Comparison of ENCODE assay signal across 16 cellular contexts in the genomic region with DNA sequence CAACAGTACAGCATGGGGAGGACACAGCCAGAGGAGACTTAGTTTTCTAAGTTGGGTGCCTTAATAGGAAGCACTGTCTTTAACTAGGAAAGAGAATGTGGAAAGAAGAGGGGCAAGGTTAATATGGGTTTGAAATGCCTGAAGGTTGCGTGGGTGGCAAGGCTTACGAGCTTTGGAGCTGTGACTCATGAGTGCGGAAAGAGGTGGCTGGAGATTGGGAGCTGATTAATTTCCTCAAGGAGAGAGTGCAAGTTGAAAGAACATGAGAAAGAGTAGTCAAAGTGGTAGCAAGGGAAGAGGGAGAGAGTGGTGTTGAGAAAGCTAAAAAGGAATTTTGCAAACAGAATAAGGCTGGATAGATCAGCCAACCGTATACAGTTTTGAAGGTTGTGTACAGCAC.
DNase-seq lines count a peak whose midpoint lies in the region; ATAC-seq and TF ChIP-seq lines count a peak whose summit lies in the region.
"Had no signal": no experiment of that assay in that cellular context is flagged by ENCODE, and none has a peak within 500 bp of the region (broad histone marks: within the 10 kb centered on the region; RNA-seq: fewer than 3 reads in every experiment).

No MANE protein-coding gene starts in this region.

- H3K14ac ChIP-seq in IMR-90 (replicated peaks; ENCODE audit: low read depth, low read length) = peak overlapping the region; percentile 67; the same call in 1 of the 2 replicates

- TF ChIP-seq CTCF in IMR-90 (conservative IDR thresholded peaks at IDR 0.05; ENCODE audit: low read depth, low read length) (no peak), choroid plexus epithelial cell (conservative IDR thresholded peaks at IDR 0.05; ENCODE audit: low read depth, low read length) (no peak), body of pancreas (IDR thresholded peaks at IDR 0.05) (no peak)

- intact Hi-C loops in IMR-90 (cut with micrococcal nuclease) = no loop called here
- intact Hi-C loops in body of pancreas (cut with DNase I) = no loop called here

- 0 out of 2 replicates have a peak, but pooled peaks have one; percentile 7 for TF ChIP-seq RAD21 in IMR-90 (IDR thresholded peaks at IDR 0.05; ENCODE audit: low read length)

- POLR2A ChIA-PET in IMR-90 (lab: Charles Lee; ENCODE audit: unreplicated experiment) = no interaction called here

- DNase-seq in AG20443 (ENCODE audit: low spot score) (peak; percentile 75), IMR-90 (peak; percentile 88), choroid plexus epithelial cell (ENCODE audit: low read depth) (peak; percentile 39), kidney tubule cell (ENCODE audit: low spot score) (peak; percentile 8), cerebellar cortex (ENCODE audit: low spot score) (no peak), body of pancreas (no peak)
- no peak for DNase-seq in activated naive CD4-positive, alpha-beta T cell treated with anti-CD3 and anti-CD28 coated beads, Interleukin-2, amount 50 U/mL, for 16 hours
- no peak for DNase-seq in stimulated activated naive CD8-positive, alpha-beta T cell treated with anti-CD3 and anti-CD28 coated beads, Interleukin-15, Interleukin-2, amounts not matched to agents 100 U/mL and 50 U/mL, for 24 hours
- DNase-seq: activated CD4-positive, alpha-beta T cell treated with anti-CD3 and anti-CD28 coated beads, Interleukin-2, amount 10 ng/mL, durations not matched to agents 7 days and 5 days; foreskin melanocyte; NCI-H2227 treated with DMSO at 0.1 percent for 48 hours; right cardiac atrium; stimulated activated naive CD8-positive, alpha-beta T cell treated with anti-CD3 and anti-CD28 coated beads, Interleukin-15, amount 100 ng/mL, for 72 hours; T-helper 17 cell had no signal

- WGBS in IMR-90 (ENCODE audit: extremely low coverage in 2 of 2, insufficient read length in 1 of 2), 2 experiments = 33% methylated on average over 2 of the region's 4 CpGs; no CpG with 5 or more reads in 1 of the 2 experiments
- 59 to 74% methylated on average over 3 to 4 of the region's 4 CpGs for WGBS in body of pancreas, 2 donors

- no TSS peak for BruUV-seq in IMR-90 (replicated peaks; lab: Mats Ljungman, UMichigan)

- H3K9ac ChIP-seq in IMR-90 (ENCODE audit: low read depth, low read length) = no peak overlapping the region

- H3K36me3 ChIP-seq in IMR-90 (ENCODE audit: control insufficient read depth, insufficient read depth, low read length) (no peaks in the 10 kb centered on the region), body of pancreas (replicated peaks in 1 of 2; ENCODE audit: insufficient read depth in 1 of 2, low read depth in 2 of 2) (no peaks in the 10 kb centered on the region)

- no peaks in the 10 kb centered on the region; the same call in none of the 2 replicates for H3K9me1 ChIP-seq in IMR-90 (ENCODE audit: insufficient read depth, low read length)

- ATAC-seq in IMR-90 (ENCODE audit: low read depth) (peak; percentile 77), body of pancreas (no peak)
- no peak for ATAC-seq in stimulated activated naive CD8-positive, alpha-beta T cell treated with anti-CD3 and anti-CD28 coated beads, Interleukin-15, Interleukin-2, amounts not matched to agents 100 U/mL and 50 U/mL, for 24 hours
- ATAC-seq: activated T-helper 17 cell treated with anti-CD3 and anti-CD28 coated beads, Interleukin-2, amount 50 U/mL, for 72 hours; Panc1; right cardiac atrium; stimulated activated naive CD8-positive, alpha-beta T cell treated with anti-CD3 and anti-CD28 coated beads, Interleukin-15, amount 100 ng/mL, for 72 hours; T-helper 17 cell had no signal

- no peaks in the 10 kb centered on the region for H3K9me3 ChIP-seq in IMR-90 (ENCODE audit: control insufficient read depth, insufficient read depth, low read length)
- no peaks in the 10 kb centered on the region for H3K9me3 ChIP-seq in body of pancreas

- 0 out of 3 replicates have a peak overlapping the region, but pooled peaks have one; percentile 22 for H2BK15ac ChIP-seq in IMR-90 (ENCODE audit: low read depth, low read length)

- H4K5ac ChIP-seq in IMR-90 (ENCODE audit: low read depth, low read length) = no peak overlapping the region

- 0 out of 2 replicates have a peak overlapping the region, but pooled peaks have one; percentile 62 for H3K23ac ChIP-seq in IMR-90 (ENCODE audit: low read depth, low read length)

- peaks cover 1% of the 10 kb centered on the region; the same call in 1 of the 2 replicates for H3K4me1 ChIP-seq in IMR-90 (ENCODE audit: control insufficient read depth, insufficient read depth, low read length)
- H3K4me1 ChIP-seq in body of pancreas = no peaks in the 10 kb centered on the region

- peak overlapping the region; percentile 45; the same call in 1 of the 2 replicates for H2BK120ac ChIP-seq in IMR-90 (ENCODE audit: low read depth, low read length)

- H3K4me3 ChIP-seq in IMR-90 (ENCODE audit: insufficient read depth, low read depth, low read length) (no peak overlapping the region), choroid plexus epithelial cell (ENCODE audit: low read depth, low read length) (no peak overlapping the region), body of pancreas (no peak overlapping the region)

- peak overlapping the region; percentile 52; the same call in 1 of the 2 replicates for H3K4ac ChIP-seq in IMR-90 (ENCODE audit: low read depth, low read length)

- H2AK5ac ChIP-seq in IMR-90 (ENCODE audit: low read depth, low read length) = 0 out of 2 replicates have a peak overlapping the region, but pooled peaks have one; percentile 34

- no peak overlapping the region for H2BK5ac ChIP-seq in IMR-90 (ENCODE audit: low read depth, low read length, poor library complexity, severe bottlenecking)

- no peaks in the 10 kb centered on the region for H4K20me1 ChIP-seq in IMR-90 (ENCODE audit: insufficient read depth, low read length)

- no peak overlapping the region for H2AK9ac ChIP-seq in IMR-90 (replicated peaks; ENCODE audit: low read depth, low read length, poor library complexity)

- H4K91ac ChIP-seq in IMR-90 (ENCODE audit: insufficient read depth, low read depth, low read length) = no peak overlapping the region

- H3K56ac ChIP-seq in IMR-90 (ENCODE audit: extremely low read depth, insufficient read depth, low read length) = no peak overlapping the region

- TF ChIP-seq POLR2A in IMR-90 (IDR thresholded peaks at IDR 0.05; ENCODE audit: low read depth, low read length) = no peak
- TF ChIP-seq POLR2A in body of pancreas (IDR thresholded peaks at IDR 0.05) = no peak

- peak overlapping the region; percentile 73 for H2AFZ ChIP-seq in IMR-90 (replicated peaks; ENCODE audit: low read length, poor library complexity)

- no peak overlapping the region for H3K18ac ChIP-seq in IMR-90 (ENCODE audit: low read depth, low read length)

- peak overlapping the region; percentile 76; the same call in 1 of the 2 replicates for H2BK20ac ChIP-seq in IMR-90 (ENCODE audit: low read depth, low read length)

- H4K8ac ChIP-seq in IMR-90 (ENCODE audit: low read depth in 2 of 2, low read length in 2 of 2) = 0 out of 4 replicates have a peak overlapping the region, but pooled peaks of 1 of the 2 experiments have one; percentile 1

- dilution Hi-C loops in IMR-90 (cut with HindIII; ENCODE audit: low sequenced_read_pairs, unreplicated experiment) = no loop called here

- no peak overlapping the region for H3K4me2 ChIP-seq in IMR-90 (ENCODE audit: low read depth, low read length)

- in situ Hi-C loops in IMR-90 (cut with MboI; ENCODE audit: low sequenced_read_pairs) = no loop called here

- H3K27me3 ChIP-seq in IMR-90 (ENCODE audit: control insufficient read depth, insufficient read depth, low read length) = peaks cover 8% of the 10 kb centered on the region
- H3K27me3 ChIP-seq in body of pancreas = peaks cover 0 to 5% of the 10 kb centered on the region in 2 donors

- no peaks in the 10 kb centered on the region for H3K79me1 ChIP-seq in IMR-90 (ENCODE audit: low read depth in 1 of 2, low read length in 2 of 2)

- no peak overlapping the region for H3K27ac ChIP-seq in IMR-90 (ENCODE audit: insufficient read depth, low read length)
- no peak overlapping the region for H3K27ac ChIP-seq in body of pancreas

- CTCF ChIA-PET in IMR-90 (lab: Yijun Ruan, JAX) = no interaction called here

TF ChIP-seq in IMR-90, 13 proteins besides CTCF, POLR2A, EP300 and RAD21:
- TF ChIP-seq FOS (IDR thresholded peaks at IDR 0.05; ENCODE audit: low read depth, low read length) (peak; percentile 69), RCOR1 (IDR thresholded peaks at IDR 0.05; ENCODE audit: insufficient replicate concordance, low read length) (peak; percentile 60)
- TF ChIP-seq, protein P1, sequence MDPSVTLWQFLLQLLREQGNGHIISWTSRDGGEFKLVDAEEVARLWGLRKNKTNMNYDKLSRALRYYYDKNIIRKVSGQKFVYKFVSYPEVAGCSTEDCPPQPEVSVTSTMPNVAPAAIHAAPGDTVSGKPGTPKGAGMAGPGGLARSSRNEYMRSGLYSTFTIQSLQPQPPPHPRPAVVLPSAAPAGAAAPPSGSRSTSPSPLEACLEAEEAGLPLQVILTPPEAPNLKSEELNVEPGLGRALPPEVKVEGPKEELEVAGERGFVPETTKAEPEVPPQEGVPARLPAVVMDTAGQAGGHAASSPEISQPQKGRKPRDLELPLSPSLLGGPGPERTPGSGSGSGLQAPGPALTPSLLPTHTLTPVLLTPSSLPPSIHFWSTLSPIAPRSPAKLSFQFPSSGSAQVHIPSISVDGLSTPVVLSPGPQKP (IDR thresholded peaks at IDR 0.05; ENCODE audit: borderline replicate concordance, low read depth, low read length) = no peak

Comparison
In these comparisons a context has a peak if more than half of its experiments do, and no peak if none do; other contexts are left out.
1. DNase-seq: peak in AG20443 (single experiment), IMR-90 (single experiment), choroid plexus epithelial cell (single experiment) and kidney tubule cell (single experiment); none in cerebellar cortex (single experiment), body of pancreas (0 of 4), activated naive CD4-positive, alpha-beta T cell treated with anti-CD3 and anti-CD28 coated beads, Interleukin-2, amount 50 U/mL, for 16 hours (single experiment) and stimulated activated naive CD8-positive, alpha-beta T cell treated with anti-CD3 and anti-CD28 coated beads, Interleukin-15, Interleukin-2, amounts not matched to agents 100 U/mL and 50 U/mL, for 24 hours (single experiment).